15 cellular contexts compared by ENCODE assay signal in genomic region chr19:33047422-33047821, GRCh38. TPM values are rescaled to one million over a fixed set of nuclear protein-coding genes. Genes with fewer than 3 reads are reported as not detected.
DNase-seq lines count a peak whose midpoint lies in the region; TF ChIP-seq lines count a peak whose summit lies in the region.
"Had no signal": no experiment of that assay in that cellular context is flagged by ENCODE, and none has a peak within 500 bp of the region (broad histone marks: within the 10 kb centered on the region; RNA-seq: fewer than 3 reads in every experiment).

No MANE protein-coding gene starts in this region.

- no peaks in the 10 kb centered on the region for H3K9me2 ChIP-seq in PC-9 (ENCODE audit: insufficient read depth)

- no peak for TF ChIP-seq CTCF in Calu3 (IDR thresholded peaks at IDR 0.05; ENCODE audit: unreplicated experiment)
- no peak for TF ChIP-seq CTCF in PC-9 (conservative IDR thresholded peaks at IDR 0.05)
- TF ChIP-seq CTCF in fibroblast of the aortic adventitia (IDR thresholded peaks at IDR 0.05; ENCODE audit: insufficient read depth, low read length) = no peak

- peak overlapping the region; percentile 98 for H3K27ac ChIP-seq in PC-9
- H3K27ac ChIP-seq: thoracic aorta, WERI-Rb-1 had no signal

- peaks cover 23% of the 10 kb centered on the region; the same call in 1 of the 2 replicates for H3K36me3 ChIP-seq in PC-9 (ENCODE audit: low read depth)
- H3K36me3 ChIP-seq: thoracic aorta had no signal

- H3K27me3 Mint-ChIP-seq in Calu3 (ENCODE audit: unreplicated experiment) = no peaks in the 10 kb centered on the region
- H3K27me3 Mint-ChIP-seq: central memory CD8-positive, alpha-beta T cell had no signal

- BruUV-seq in Calu3 (replicated peaks; lab: Mats Ljungman, UMichigan) (no TSS peak), PC-9 (replicated peaks; lab: Mats Ljungman, UMichigan) (no TSS peak)

- intact Hi-C loops in Calu3 (cut with micrococcal nuclease; ENCODE audit: unreplicated experiment) (loop anchor here (5.0 kb wide), 1 partner anchor 55 kb away; no protein-coding TSS in a partner anchor), PC-9 (cut with micrococcal nuclease; ENCODE audit: unreplicated experiment) (loop anchor here (1.0 to 5.0 kb wide), 2 partner anchors 25 to 40 kb away; no protein-coding TSS in a partner anchor)

- POLR2A ChIA-PET in PC-9 (lab: Charles Lee; ENCODE audit: unreplicated experiment) = interaction anchor here (0.5 to 1.0 kb wide), 8 partner anchors 8 to 1380 kb away, joined by 3 to 23 read pairs (median 3); no protein-coding TSS in a partner anchor

- CTCF ChIA-PET in Calu3 (lab: Charles Lee) = interaction anchor here (0.6 to 1.9 kb wide), 6 partner anchors 8 to 66 kb away, joined by 3 to 8 read pairs (median 4); no protein-coding TSS in a partner anchor
- CTCF ChIA-PET in PC-9 (lab: Charles Lee) = interaction anchor here (0.6 kb wide), 1 partner anchor 8 kb away, joined by 3 read pairs; no protein-coding TSS in a partner anchor

- H3K27me3 ChIP-seq in PC-9 (ENCODE audit: insufficient read depth, low read depth) = no peaks in the 10 kb centered on the region

- peak overlapping the region; percentile 47 for H3K4me3 Mint-ChIP-seq in Calu3 (ENCODE audit: low read depth, unreplicated experiment)
- H3K4me3 Mint-ChIP-seq: central memory CD8-positive, alpha-beta T cell had no signal

- peaks cover 80% of the 10 kb centered on the region for H3K4me1 Mint-ChIP-seq in Calu3 (ENCODE audit: low read depth, unreplicated experiment)
- H3K4me1 Mint-ChIP-seq: central memory CD8-positive, alpha-beta T cell had no signal

- H3K79me2 ChIP-seq in PC-9 (ENCODE audit: low read depth) = peaks cover 83% of the 10 kb centered on the region

- no peak overlapping the region for H2AFZ ChIP-seq in PC-9

- DNase-seq in Calu3 (peak; percentile 98), PC-9 (peak; percentile 96 to 99), fibroblast of the aortic adventitia (ENCODE audit: low read depth) (peak; percentile 7), mucosa of gallbladder (ENCODE audit: low spot score) (peak; percentile 86), DMS 273 (lab: John Stamatoyannopoulos, UW; ENCODE audit: unreplicated experiment) (no peak), midbrain (lab: John Stamatoyannopoulos, UW) (no peak), NCI-H526 treated with DMSO at 0.1 percent for 48 hours (lab: John Stamatoyannopoulos, UW) (no peak)
- no peak for DNase-seq in activated effector memory CD4-positive, alpha-beta T cell treated with anti-CD3 and anti-CD28 coated beads, Interleukin-2, amount 50 U/mL, for 16 hours
- DNase-seq: DMS153; erythroblast; stimulated activated CD4-positive, alpha-beta T cell treated with anti-CD3 and anti-CD28 coated beads, Interleukin-15, amount 100 ng/mL, for 24 hours had no signal

- H4K20me1 ChIP-seq in PC-9 (ENCODE audit: insufficient read depth) = no peaks in the 10 kb centered on the region

- peak overlapping the region; percentile 17; the same call in 1 of the 2 replicates for H3K4me3 ChIP-seq in PC-9
- no peak overlapping the region for H3K4me3 ChIP-seq in fibroblast of the aortic adventitia (ENCODE audit: low read depth, low read length)
- H3K4me3 ChIP-seq: thoracic aorta had no signal

- H3K9me3 ChIP-seq in PC-9 (ENCODE audit: insufficient read depth, low read depth) = no peaks in the 10 kb centered on the region
- H3K9me3 ChIP-seq: thoracic aorta had no signal

- H3K27ac Mint-ChIP-seq in Calu3 (ENCODE audit: unreplicated experiment) = peak overlapping the region; percentile 81
- H3K27ac Mint-ChIP-seq: activated naive CD4-positive, alpha-beta T cell treated with anti-CD3 and anti-CD28 coated beads, Interleukin-2, amount 50 U/mL, for 72 hours had no signal

- peak overlapping the region; percentile 58 for H3K4me2 ChIP-seq in PC-9

- H3K9me3 Mint-ChIP-seq in Calu3 (ENCODE audit: low read depth, unreplicated experiment) = no peaks in the 10 kb centered on the region
- H3K9me3 Mint-ChIP-seq: activated naive CD4-positive, alpha-beta T cell treated with anti-CD3 and anti-CD28 coated beads, Interleukin-2, amount 50 U/mL, for 72 hours; central memory CD8-positive, alpha-beta T cell had no signal

- peaks cover 69% of the 10 kb centered on the region for H3K36me3 Mint-ChIP-seq in Calu3 (ENCODE audit: insufficient read depth, unreplicated experiment)
- H3K36me3 Mint-ChIP-seq: activated naive CD4-positive, alpha-beta T cell treated with anti-CD3 and anti-CD28 coated beads, Interleukin-2, amount 50 U/mL, for 72 hours had no signal

- peaks cover 70% of the 10 kb centered on the region for H3F3A ChIP-seq in PC-9 (ENCODE audit: insufficient read depth, low read depth)

- peaks cover 85% of the 10 kb centered on the region for H3K4me1 ChIP-seq in PC-9 (replicated peaks; ENCODE audit: insufficient read depth)

RNA-seq across cellular contexts. Expression of gene RHPN2, which starts 17.3 kb away (rescaled TPM):
- 46.4 and 63.6 TPM in 2 replicates for total RNA-seq in Calu3 (2022)
- 21.3 and 28.5 TPM in 2 replicates for total RNA-seq in PC-9 (2021)
- total RNA-seq in fibroblast of the aortic adventitia (ENCODE audit: low replicate concordance) = 0.90 and 2.3 TPM in 2 replicates
- total RNA-seq in mucosa of gallbladder = 50.4 TPM

RNA-seq across cellular contexts. Expression of gene GPATCH1, which starts 33.6 kb away (rescaled TPM):
- total RNA-seq in Calu3 (2022) = 16.3 and 17.0 TPM in 2 replicates
- 11.0 and 12.4 TPM in 2 replicates for total RNA-seq in PC-9 (2021)
- total RNA-seq in fibroblast of the aortic adventitia (ENCODE audit: low replicate concordance) = 7.8 and 19.2 TPM in 2 replicates
- total RNA-seq in mucosa of gallbladder = 7.6 TPM

Comparison
In these comparisons a context has a peak if more than half of its experiments do, and no peak if none do; other contexts are left out.
1. DNase-seq: peak in Calu3 (single experiment), PC-9 (2 of 2), fibroblast of the aortic adventitia (single experiment) and mucosa of gallbladder (single experiment); none in activated effector memory CD4-positive, alpha-beta T cell treated with anti-CD3 and anti-CD28 coated beads, Interleukin-2, amount 50 U/mL, for 16 hours (single experiment), DMS 273 (single experiment), midbrain (single experiment) and NCI-H526 treated with DMSO at 0.1 percent for 48 hours (single experiment).